In genomic region chr12:120646044-120646443, GRCh38 we compare ENCODE assay signal across 22 cellular contexts. TPM values are rescaled to one million over a fixed set of nuclear protein-coding genes. Genes with fewer than 3 reads are reported as not detected.
"Had no signal": no experiment of that assay in that cellular context is flagged by ENCODE, and none has a peak within 500 bp of the region (broad histone marks: within the 10 kb centered on the region; RNA-seq: fewer than 3 reads in every experiment).

No MANE protein-coding gene starts in this region.

- H3K27ac ChIP-seq: RWPE1 had no signal

- H3K4me2 ChIP-seq: SK-N-SH had no signal

- H3K9ac ChIP-seq: SK-N-SH had no signal

- H3K9me3 ChIP-seq: SK-N-SH had no signal

- DNase-seq: KBM-7; MV-4-11; NCI-H1048; NCI-H1105; NCI-H1417; NCI-H146; NCI-H1694 treated with DMSO at 0.1 percent for 48 hours; NCI-H2081; NCI-H2107; NCI-H226; NCI-H524; NCI-H526 treated with DMSO at 0.1 percent for 48 hours; NCI-H748 treated with DMSO at 0.1 percent for 48 hours; NK-92 treated with Interleukin-12 subunit alpha and Interleukin-12 subunit beta, amount 100 ng/mL, for 24 hours; PC-3; SHP77; SK-N-SH; SW 1271; T-cell had no signal

RNA-seq across cellular contexts. Expression of gene CABP1, which starts 5.6 kb away (rescaled TPM):
- total RNA-seq: LHCN-M2, MCF 10A, PC-3, T-cell had no signal
